1 cellular context compared by ENCODE assay signal in the genomic region with DNA sequence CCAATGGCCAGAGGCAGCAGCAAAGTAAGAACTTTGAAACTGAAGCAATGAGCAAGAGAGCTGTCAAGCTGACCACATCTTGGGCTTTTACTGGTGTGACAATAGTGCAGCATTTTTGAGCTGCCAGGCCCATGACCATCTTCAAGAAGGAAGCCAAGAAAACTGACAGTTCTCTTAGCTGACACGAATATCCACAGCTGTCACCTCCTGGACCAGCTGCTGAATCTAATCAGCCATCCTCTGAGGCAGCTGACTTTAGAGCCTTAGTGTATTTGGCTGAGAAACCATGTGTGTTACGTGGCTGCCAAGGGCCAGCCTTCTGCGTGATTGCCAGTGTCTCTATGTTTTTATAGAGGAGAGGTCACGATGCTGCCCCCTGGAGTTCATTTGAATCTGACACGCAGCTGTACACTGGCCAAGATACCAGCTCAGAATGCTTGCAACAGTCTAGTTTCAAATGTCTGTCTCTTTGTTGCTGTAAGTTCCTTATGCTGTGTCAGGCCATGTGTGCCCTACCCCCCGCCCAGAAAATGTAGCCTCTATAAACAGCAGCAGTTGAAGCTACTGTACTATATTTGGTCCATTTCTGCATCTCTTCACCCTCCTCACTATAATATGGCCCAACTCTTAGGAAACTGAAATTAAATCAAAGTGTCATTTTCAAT.
TF ChIP-seq lines count a peak whose summit lies in the region.

No MANE protein-coding gene starts in this region.

TF ChIP-seq in K562, 482 proteins besides CTCF, POLR2A, EP300 and RAD21 (continued from another document):
- TF ChIP-seq, protein P1, sequence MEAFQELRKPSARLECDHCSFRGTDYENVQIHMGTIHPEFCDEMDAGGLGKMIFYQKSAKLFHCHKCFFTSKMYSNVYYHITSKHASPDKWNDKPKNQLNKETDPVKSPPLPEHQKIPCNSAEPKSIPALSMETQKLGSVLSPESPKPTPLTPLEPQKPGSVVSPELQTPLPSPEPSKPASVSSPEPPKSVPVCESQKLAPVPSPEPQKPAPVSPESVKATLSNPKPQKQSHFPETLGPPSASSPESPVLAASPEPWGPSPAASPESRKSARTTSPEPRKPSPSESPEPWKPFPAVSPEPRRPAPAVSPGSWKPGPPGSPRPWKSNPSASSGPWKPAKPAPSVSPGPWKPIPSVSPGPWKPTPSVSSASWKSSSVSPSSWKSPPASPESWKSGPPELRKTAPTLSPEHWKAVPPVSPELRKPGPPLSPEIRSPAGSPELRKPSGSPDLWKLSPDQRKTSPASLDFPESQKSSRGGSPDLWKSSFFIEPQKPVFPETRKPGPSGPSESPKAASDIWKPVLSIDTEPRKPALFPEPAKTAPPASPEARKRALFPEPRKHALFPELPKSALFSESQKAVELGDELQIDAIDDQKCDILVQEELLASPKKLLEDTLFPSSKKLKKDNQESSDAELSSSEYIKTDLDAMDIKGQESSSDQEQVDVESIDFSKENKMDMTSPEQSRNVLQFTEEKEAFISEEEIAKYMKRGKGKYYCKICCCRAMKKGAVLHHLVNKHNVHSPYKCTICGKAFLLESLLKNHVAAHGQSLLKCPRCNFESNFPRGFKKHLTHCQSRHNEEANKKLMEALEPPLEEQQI (IDR thresholded peaks at IDR 0.05), result 0 out of 2 replicates have a peak, but pooled peaks have one; percentile 33
- TF ChIP-seq ZNF324 (CRISPR knock-in tag; IDR thresholded peaks at IDR 0.05), result no peak
- TF ChIP-seq GTF2A2 (tag; IDR thresholded peaks at IDR 0.05), result no peak
- no peak for TF ChIP-seq POLR3A (IDR thresholded peaks at IDR 0.05; ENCODE audit: borderline replicate concordance, extremely low read depth, insufficient read depth, insufficient read length)
- TF ChIP-seq YY1 (IDR thresholded peaks at IDR 0.05; ENCODE audit: borderline replicate concordance in 1 of 3, control insufficient read depth in 1 of 3, extremely low read depth in 1 of 3, insufficient read depth in 3 of 3, insufficient read length in 1 of 3, insufficient replicate concordance in 2 of 3, low read depth in 1 of 3, low read length in 2 of 3), result no peak
- peak; percentile 36 for TF ChIP-seq ZFP36 (IDR thresholded peaks at IDR 0.05; ENCODE audit: low read depth, low read length, partially characterized antibody)
- no peak for TF ChIP-seq ZNF444 (CRISPR knock-in tag; IDR thresholded peaks at IDR 0.05)
- TF ChIP-seq, protein P2, sequence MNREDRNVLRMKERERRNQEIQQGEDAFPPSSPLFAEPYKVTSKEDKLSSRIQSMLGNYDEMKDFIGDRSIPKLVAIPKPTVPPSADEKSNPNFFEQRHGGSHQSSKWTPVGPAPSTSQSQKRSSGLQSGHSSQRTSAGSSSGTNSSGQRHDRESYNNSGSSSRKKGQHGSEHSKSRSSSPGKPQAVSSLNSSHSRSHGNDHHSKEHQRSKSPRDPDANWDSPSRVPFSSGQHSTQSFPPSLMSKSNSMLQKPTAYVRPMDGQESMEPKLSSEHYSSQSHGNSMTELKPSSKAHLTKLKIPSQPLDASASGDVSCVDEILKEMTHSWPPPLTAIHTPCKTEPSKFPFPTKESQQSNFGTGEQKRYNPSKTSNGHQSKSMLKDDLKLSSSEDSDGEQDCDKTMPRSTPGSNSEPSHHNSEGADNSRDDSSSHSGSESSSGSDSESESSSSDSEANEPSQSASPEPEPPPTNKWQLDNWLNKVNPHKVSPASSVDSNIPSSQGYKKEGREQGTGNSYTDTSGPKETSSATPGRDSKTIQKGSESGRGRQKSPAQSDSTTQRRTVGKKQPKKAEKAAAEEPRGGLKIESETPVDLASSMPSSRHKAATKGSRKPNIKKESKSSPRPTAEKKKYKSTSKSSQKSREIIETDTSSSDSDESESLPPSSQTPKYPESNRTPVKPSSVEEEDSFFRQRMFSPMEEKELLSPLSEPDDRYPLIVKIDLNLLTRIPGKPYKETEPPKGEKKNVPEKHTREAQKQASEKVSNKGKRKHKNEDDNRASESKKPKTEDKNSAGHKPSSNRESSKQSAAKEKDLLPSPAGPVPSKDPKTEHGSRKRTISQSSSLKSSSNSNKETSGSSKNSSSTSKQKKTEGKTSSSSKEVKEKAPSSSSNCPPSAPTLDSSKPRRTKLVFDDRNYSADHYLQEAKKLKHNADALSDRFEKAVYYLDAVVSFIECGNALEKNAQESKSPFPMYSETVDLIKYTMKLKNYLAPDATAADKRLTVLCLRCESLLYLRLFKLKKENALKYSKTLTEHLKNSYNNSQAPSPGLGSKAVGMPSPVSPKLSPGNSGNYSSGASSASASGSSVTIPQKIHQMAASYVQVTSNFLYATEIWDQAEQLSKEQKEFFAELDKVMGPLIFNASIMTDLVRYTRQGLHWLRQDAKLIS (CRISPR knock-in tag; IDR thresholded peaks at IDR 0.05), result no peak
- no peak for TF ChIP-seq HOXB6 (CRISPR knock-in tag; IDR thresholded peaks at IDR 0.05; ENCODE audit: borderline replicate concordance)
- peak; percentile 66 for TF ChIP-seq SMC3 (conservative IDR thresholded peaks at IDR 0.05; ENCODE audit: insufficient read depth, low read depth, low read length)
- TF ChIP-seq ZNF282 (CRISPR knock-in tag; IDR thresholded peaks at IDR 0.05), result no peak
- TF ChIP-seq MBD2 (IDR thresholded peaks at IDR 0.05; ENCODE audit: borderline replicate concordance, low read depth), result no peak
- TF ChIP-seq, protein P3, sequence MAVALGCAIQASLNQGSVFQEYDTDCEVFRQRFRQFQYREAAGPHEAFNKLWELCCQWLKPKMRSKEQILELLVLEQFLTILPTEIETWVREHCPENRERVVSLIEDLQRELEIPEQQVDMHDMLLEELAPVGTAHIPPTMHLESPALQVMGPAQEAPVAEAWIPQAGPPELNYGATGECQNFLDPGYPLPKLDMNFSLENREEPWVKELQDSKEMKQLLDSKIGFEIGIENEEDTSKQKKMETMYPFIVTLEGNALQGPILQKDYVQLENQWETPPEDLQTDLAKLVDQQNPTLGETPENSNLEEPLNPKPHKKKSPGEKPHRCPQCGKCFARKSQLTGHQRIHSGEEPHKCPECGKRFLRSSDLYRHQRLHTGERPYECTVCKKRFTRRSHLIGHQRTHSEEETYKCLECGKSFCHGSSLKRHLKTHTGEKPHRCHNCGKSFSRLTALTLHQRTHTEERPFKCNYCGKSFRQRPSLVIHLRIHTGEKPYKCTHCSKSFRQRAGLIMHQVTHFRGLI (CRISPR knock-in tag; IDR thresholded peaks at IDR 0.05), result no peak
- TF ChIP-seq SMARCA4 (IDR thresholded peaks at IDR 0.05), result no peak
- TF ChIP-seq, protein P4, sequence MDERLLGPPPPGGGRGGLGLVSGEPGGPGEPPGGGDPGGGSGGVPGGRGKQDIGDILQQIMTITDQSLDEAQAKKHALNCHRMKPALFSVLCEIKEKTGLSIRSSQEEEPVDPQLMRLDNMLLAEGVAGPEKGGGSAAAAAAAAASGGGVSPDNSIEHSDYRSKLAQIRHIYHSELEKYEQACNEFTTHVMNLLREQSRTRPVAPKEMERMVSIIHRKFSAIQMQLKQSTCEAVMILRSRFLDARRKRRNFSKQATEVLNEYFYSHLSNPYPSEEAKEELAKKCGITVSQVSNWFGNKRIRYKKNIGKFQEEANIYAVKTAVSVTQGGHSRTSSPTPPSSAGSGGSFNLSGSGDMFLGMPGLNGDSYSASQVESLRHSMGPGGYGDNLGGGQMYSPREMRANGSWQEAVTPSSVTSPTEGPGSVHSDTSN (CRISPR knock-in tag; IDR thresholded peaks at IDR 0.05; ENCODE audit: low read depth), result no peak
- TF ChIP-seq, protein P4 (tag; conservative IDR thresholded peaks at IDR 0.05; ENCODE audit: low read depth), result no peak
- no peak for TF ChIP-seq ZNF75A (CRISPR knock-in tag; IDR thresholded peaks at IDR 0.05)
- TF ChIP-seq ZNF165 (CRISPR knock-in tag; IDR thresholded peaks at IDR 0.05; ENCODE audit: borderline replicate concordance), result no peak
- no peak for TF ChIP-seq GATA2 (CRISPR knock-in tag; IDR thresholded peaks at IDR 0.05)
- no peak for TF ChIP-seq ZNF311 (CRISPR knock-in tag; IDR thresholded peaks at IDR 0.05)
- no peak for TF ChIP-seq ATF1 (CRISPR knock-in tag; IDR thresholded peaks at IDR 0.05)
- 0 out of 2 replicates have a peak, but pooled peaks have one; percentile 12 for TF ChIP-seq ATF1 (tag; IDR thresholded peaks at IDR 0.05)
- TF ChIP-seq C11orf30 (IDR thresholded peaks at IDR 0.05; ENCODE audit: low read depth), result no peak
- TF ChIP-seq, protein P5, sequence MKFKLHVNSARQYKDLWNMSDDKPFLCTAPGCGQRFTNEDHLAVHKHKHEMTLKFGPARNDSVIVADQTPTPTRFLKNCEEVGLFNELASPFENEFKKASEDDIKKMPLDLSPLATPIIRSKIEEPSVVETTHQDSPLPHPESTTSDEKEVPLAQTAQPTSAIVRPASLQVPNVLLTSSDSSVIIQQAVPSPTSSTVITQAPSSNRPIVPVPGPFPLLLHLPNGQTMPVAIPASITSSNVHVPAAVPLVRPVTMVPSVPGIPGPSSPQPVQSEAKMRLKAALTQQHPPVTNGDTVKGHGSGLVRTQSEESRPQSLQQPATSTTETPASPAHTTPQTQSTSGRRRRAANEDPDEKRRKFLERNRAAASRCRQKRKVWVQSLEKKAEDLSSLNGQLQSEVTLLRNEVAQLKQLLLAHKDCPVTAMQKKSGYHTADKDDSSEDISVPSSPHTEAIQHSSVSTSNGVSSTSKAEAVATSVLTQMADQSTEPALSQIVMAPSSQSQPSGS (CRISPR knock-in tag; IDR thresholded peaks at IDR 0.05), result no peak
- TF ChIP-seq CC2D1A (IDR thresholded peaks at IDR 0.05), result peak; percentile 41; the same call in 1 of the 2 replicates
- no peak for TF ChIP-seq ZNF696 (CRISPR knock-in tag; conservative IDR thresholded peaks at IDR 0.05)
